13 cellular contexts compared by ENCODE assay signal in the genomic region with DNA sequence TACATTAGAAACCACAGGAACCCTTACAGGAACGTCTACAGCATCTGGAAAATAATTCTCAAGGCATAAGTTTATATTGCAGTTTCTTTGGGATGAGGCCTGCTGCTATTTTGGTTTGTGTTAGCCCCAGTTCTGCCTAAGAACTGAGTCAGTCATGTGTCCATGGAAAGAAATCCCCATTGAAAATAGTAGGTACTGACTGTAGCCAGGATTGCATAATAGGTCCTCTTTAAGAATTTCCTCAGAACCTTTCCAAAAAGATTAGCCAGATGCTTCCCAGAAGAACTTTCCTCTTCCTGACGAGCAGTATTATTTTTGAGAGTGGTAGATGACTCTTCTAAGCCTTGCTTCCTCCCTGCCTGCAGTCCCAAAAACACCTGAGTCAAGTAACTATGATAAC. TPM values are rescaled to one million over a fixed set of nuclear protein-coding genes. Genes with fewer than 3 reads are reported as not detected.
DNase-seq lines count a peak whose midpoint lies in the region; ATAC-seq and TF ChIP-seq lines count a peak whose summit lies in the region.
"Had no signal": no experiment of that assay in that cellular context is flagged by ENCODE, and none has a peak within 500 bp of the region (broad histone marks: within the 10 kb centered on the region; RNA-seq: fewer than 3 reads in every experiment).

No MANE protein-coding gene starts in this region.

- no peak for TF ChIP-seq CTCF in astrocyte of the spinal cord (IDR thresholded peaks at IDR 0.05; ENCODE audit: low read depth, low read length)
- no peak for TF ChIP-seq CTCF in cardiac muscle cell (IDR thresholded peaks at IDR 0.05; ENCODE audit: low read depth, low read length)

- peak overlapping the region; percentile 16 for H3K27ac ChIP-seq in cardiac muscle cell
- H3K27ac ChIP-seq in rectal smooth muscle tissue (ENCODE audit: low read depth, low read length), result peak overlapping the region; percentile 78
- H3K27ac ChIP-seq in CD8-positive, alpha-beta memory T cell (ENCODE audit: low read depth, low read length), result no peak overlapping the region
- H3K27ac ChIP-seq: hepatocyte had no signal

- no peaks in the 10 kb centered on the region for H3K9me3 Mint-ChIP-seq in CD8-positive, alpha-beta memory T cell
- no peaks in the 10 kb centered on the region for H3K9me3 Mint-ChIP-seq in activated naive CD8-positive, alpha-beta T cell treated with anti-CD3 and anti-CD28 coated beads for 36 hours
- H3K9me3 Mint-ChIP-seq: CD4-positive, alpha-beta T cell; natural killer cell had no signal

- CTCF ChIA-PET in CD8-positive, alpha-beta memory T cell (lab: Charles Lee), result no interaction called here

- no peaks in the 10 kb centered on the region for H3K9me3 ChIP-seq in cardiac muscle cell (ENCODE audit: low read depth)
- no peaks in the 10 kb centered on the region for H3K9me3 ChIP-seq in CD8-positive, alpha-beta memory T cell (ENCODE audit: low read length)

- in situ Hi-C loops in astrocyte of the spinal cord (cut with HindIII; ENCODE audit: low sequenced_read_pairs), result no loop called here

- peak; percentile 86 for DNase-seq in EH (ENCODE audit: low read depth)
- peak; percentile 65 for DNase-seq in astrocyte of the spinal cord (ENCODE audit: low read depth, low spot score)
- peak in 1 of 2 donors; percentile 89 for DNase-seq in cardiac muscle cell (ENCODE audit: low read depth in 1 of 2, low spot score in 1 of 2)
- DNase-seq in CD8-positive, alpha-beta memory T cell, result no peak
- no peak for DNase-seq in activated naive CD8-positive, alpha-beta T cell treated with anti-CD3 and anti-CD28 coated beads for 36 hours
- no peak for DNase-seq in GDM1 (lab: John Stamatoyannopoulos, UW)
- DNase-seq: anterior cingulate cortex; CD4-positive, alpha-beta T cell; natural killer cell; NCI-H526 had no signal

- no peak overlapping the region for H3K4me3 Mint-ChIP-seq in CD8-positive, alpha-beta memory T cell
- H3K4me3 Mint-ChIP-seq in activated naive CD8-positive, alpha-beta T cell treated with anti-CD3 and anti-CD28 coated beads for 36 hours, result no peak overlapping the region
- H3K4me3 Mint-ChIP-seq: CD4-positive, alpha-beta T cell; natural killer cell had no signal

- H3K27me3 Mint-ChIP-seq in CD8-positive, alpha-beta memory T cell, result peaks cover 7 to 8% of the 10 kb centered on the region in 2 donors
- H3K27me3 Mint-ChIP-seq in activated naive CD8-positive, alpha-beta T cell treated with anti-CD3 and anti-CD28 coated beads for 36 hours, result no peaks in the 10 kb centered on the region
- H3K27me3 Mint-ChIP-seq: CD4-positive, alpha-beta T cell had no signal

- H3K4me3 ChIP-seq in astrocyte of the spinal cord (ENCODE audit: low read depth, low read length) (no peak overlapping the region), cardiac muscle cell (no peak overlapping the region), rectal smooth muscle tissue (ENCODE audit: low read length) (no peak overlapping the region)
- H3K4me3 ChIP-seq in CD8-positive, alpha-beta memory T cell (ENCODE audit: low read length), result no peak overlapping the region
- H3K4me3 ChIP-seq: hepatocyte had no signal

- no peak overlapping the region for H3K27ac Mint-ChIP-seq in CD8-positive, alpha-beta memory T cell
- no peak overlapping the region for H3K27ac Mint-ChIP-seq in activated naive CD8-positive, alpha-beta T cell treated with anti-CD3 and anti-CD28 coated beads for 36 hours
- H3K27ac Mint-ChIP-seq: CD4-positive, alpha-beta T cell; natural killer cell had no signal

- H3K27me3 ChIP-seq in cardiac muscle cell, result no peaks in the 10 kb centered on the region
- H3K27me3 ChIP-seq in rectal smooth muscle tissue (ENCODE audit: control insufficient read depth, insufficient read depth, low read length), result no peaks in the 10 kb centered on the region
- H3K27me3 ChIP-seq in CD8-positive, alpha-beta memory T cell (ENCODE audit: insufficient read depth, low read length, poor library complexity, severe bottlenecking), result no peaks in the 10 kb centered on the region
- H3K27me3 ChIP-seq: hepatocyte had no signal

- H3K9ac ChIP-seq in rectal smooth muscle tissue (ENCODE audit: low read length), result no peak overlapping the region

- peaks cover 0 to 2% (median 0%) of the 10 kb centered on the region in 3 donors for H3K36me3 Mint-ChIP-seq in CD8-positive, alpha-beta memory T cell
- no peaks in the 10 kb centered on the region for H3K36me3 Mint-ChIP-seq in activated naive CD8-positive, alpha-beta T cell treated with anti-CD3 and anti-CD28 coated beads for 36 hours
- H3K36me3 Mint-ChIP-seq: natural killer cell had no signal

- H3K36me3 ChIP-seq in cardiac muscle cell (no peaks in the 10 kb centered on the region), rectal smooth muscle tissue (ENCODE audit: control insufficient read depth, insufficient read depth, low read length) (no peaks in the 10 kb centered on the region)
- H3K36me3 ChIP-seq in CD8-positive, alpha-beta memory T cell (ENCODE audit: insufficient read depth, low read length), result no peaks in the 10 kb centered on the region

- H3K4me1 ChIP-seq in cardiac muscle cell (ENCODE audit: low read depth) (peaks cover 11% of the 10 kb centered on the region), rectal smooth muscle tissue (ENCODE audit: control insufficient read depth, insufficient read depth, low read length) (peaks cover 21% of the 10 kb centered on the region)
- no peaks in the 10 kb centered on the region for H3K4me1 ChIP-seq in CD8-positive, alpha-beta memory T cell (ENCODE audit: insufficient read depth, low read length)

- POLR2A ChIA-PET in CD8-positive, alpha-beta memory T cell (lab: Charles Lee), result no interaction called here

- no peak for ATAC-seq in GM18502 (IDR thresholded peaks at IDR 0.05; ENCODE audit: poor library complexity, unreplicated experiment)
- ATAC-seq: natural killer cell had no signal

- peaks cover 0 to 2% (median 0%) of the 10 kb centered on the region in 3 donors for H3K4me1 Mint-ChIP-seq in CD8-positive, alpha-beta memory T cell
- no peaks in the 10 kb centered on the region for H3K4me1 Mint-ChIP-seq in activated naive CD8-positive, alpha-beta T cell treated with anti-CD3 and anti-CD28 coated beads for 36 hours

RNA-seq across cellular contexts. Expression of a gene that starts 52.6 kb away (rescaled TPM):
- 30.6 and 56.4 TPM in 2 replicates for total RNA-seq in cardiac muscle cell
- 25.2 and 28.7 TPM in 2 replicates for polyA plus RNA-seq in cardiac muscle cell
- total RNA-seq in CD8-positive, alpha-beta memory T cell, result under 1 TPM in 1 of 2 experiments, not detected in 1; 0.31 TPM
- polyA plus RNA-seq in CD8-positive, alpha-beta memory T cell, result not detected
- under 1 TPM in 1 of 2 experiments, not detected in 1; 0.18 TPM for total RNA-seq in activated naive CD8-positive, alpha-beta T cell treated with anti-CD3 and anti-CD28 coated beads for 36 hours

Comparison
In these comparisons a context has a peak if more than half of its experiments do, and no peak if none do; other contexts are left out.
1. DNase-seq: peak in EH (single experiment) and astrocyte of the spinal cord (single experiment); none in CD8-positive, alpha-beta memory T cell (0 of 5), activated naive CD8-positive, alpha-beta T cell treated with anti-CD3 and anti-CD28 coated beads for 36 hours (single experiment) and GDM1 (single experiment).
2. RNA of a gene that starts 52.6 kb away (total RNA-seq): 30.6 to 56.4 TPM in cardiac muscle cell; 0.31 TPM in CD8-positive, alpha-beta memory T cell and 0.18 TPM in activated naive CD8-positive, alpha-beta T cell treated with anti-CD3 and anti-CD28 coated beads for 36 hours; every median in the first group is over 10 times any median in the second.